In the genomic region with DNA sequence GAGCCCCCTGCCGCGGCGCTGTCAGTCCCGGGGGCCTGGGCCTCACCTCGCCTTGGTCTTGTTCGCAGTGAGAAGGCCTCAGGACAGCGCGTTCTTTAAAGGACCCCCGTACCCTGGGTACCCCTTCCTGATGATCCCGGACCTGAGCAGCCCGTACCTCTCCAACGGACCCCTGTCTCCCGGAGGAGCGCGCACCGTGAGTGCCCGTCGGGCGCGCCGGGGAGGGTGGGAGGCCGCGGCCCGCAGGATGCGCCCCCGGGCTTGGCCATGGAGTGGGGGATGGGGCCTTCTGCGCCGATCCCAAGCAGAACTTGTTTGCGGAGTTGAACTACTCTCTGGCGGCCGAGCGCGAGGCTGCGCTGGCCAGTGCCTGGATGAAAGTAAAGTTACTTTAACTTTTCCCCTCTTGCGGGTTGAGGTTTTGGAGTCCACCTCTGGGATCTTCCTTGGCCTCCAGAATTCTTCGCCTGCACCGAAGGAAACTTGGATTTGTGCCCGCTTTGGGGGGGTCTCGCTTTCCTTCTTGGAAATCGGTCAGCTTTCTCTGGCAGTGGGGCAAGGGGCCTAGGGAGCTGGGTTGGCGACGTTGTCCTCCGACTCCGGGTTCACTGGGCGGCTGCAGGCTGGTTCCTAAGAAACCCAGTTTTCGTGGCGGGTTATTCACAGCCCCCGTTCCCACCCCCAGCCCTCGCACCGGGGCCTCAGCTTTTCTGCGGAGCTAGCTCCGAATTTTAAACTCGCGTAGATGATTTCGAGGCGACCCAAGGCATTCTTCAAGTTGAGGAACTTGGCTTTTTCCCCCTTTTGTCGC, we compare ENCODE assay signal across 8 cellular contexts. TPM values are rescaled to one million over a fixed set of nuclear protein-coding genes. Genes with fewer than 3 reads are reported as not detected.
DNase-seq lines count a peak whose midpoint lies in the region; ATAC-seq, FAIRE-seq and TF ChIP-seq lines count a peak whose summit lies in the region.

No MANE protein-coding gene starts in this region.

- H3K36me3 ChIP-seq in HUES48 (ENCODE audit: control insufficient read depth, insufficient read depth, low read length) (peaks cover 32% of the 10 kb centered on the region), iPS-18a (ENCODE audit: control insufficient read depth, low read depth, low read length) (peaks cover 18% of the 10 kb centered on the region), small intestine (ENCODE audit: control insufficient read depth in 2 of 2, insufficient read depth in 2 of 2, low read length in 2 of 2) (no peaks in the 10 kb centered on the region)

- H3K9me3 ChIP-seq in HUES48 (ENCODE audit: control insufficient read depth, insufficient read depth, low read length) = no peaks in the 10 kb centered on the region
- no peaks in the 10 kb centered on the region for H3K9me3 ChIP-seq in iPS-18a (ENCODE audit: control insufficient read depth, low read depth, low read length)
- H3K9me3 ChIP-seq in small intestine (ENCODE audit: control insufficient read depth, low read depth) = no peaks in the 10 kb centered on the region

- FAIRE-seq in small intestine (lab: Jason Lieb, UNC) = no peak

- H3K4me3 ChIP-seq in HUES48 (ENCODE audit: low read depth, low read length) = peak overlapping the region; percentile 96
- H3K4me3 ChIP-seq in astrocyte of the cerebellum (ENCODE audit: low read depth, low read length) = peak overlapping the region; percentile 68
- H3K4me3 ChIP-seq in iPS-18a (ENCODE audit: low read length) = peak overlapping the region; percentile 91
- peak overlapping the region; percentile 62 to 68 for H3K4me3 ChIP-seq in small intestine (ENCODE audit: low read depth in 1 of 2, low read length in 2 of 2)

- peaks cover 38% of the 10 kb centered on the region for H3K4me1 ChIP-seq in HUES48 (ENCODE audit: control insufficient read depth, insufficient read depth, low read length)
- peaks cover 21% of the 10 kb centered on the region for H3K4me1 ChIP-seq in iPS-18a (ENCODE audit: control insufficient read depth, low read depth, low read length)
- H3K4me1 ChIP-seq in small intestine (ENCODE audit: control insufficient read depth in 2 of 2, insufficient read depth in 1 of 2, low read depth in 1 of 2, low read length in 1 of 2) = no peaks in the 10 kb centered on the region

- in situ Hi-C loops in astrocyte of the cerebellum (cut with HindIII; ENCODE audit: low sequenced_read_pairs) = no loop called here

- WGBS in small intestine, 3 donors = 9 to 10% (median 9%) methylated on average over 57 of the region's 57 CpGs

- DNase-seq in astrocyte of the cerebellum (ENCODE audit: low read depth) (peak; percentile 40), small intestine (no peak), kidney tubule cell (ENCODE audit: low spot score) (no peak), H4 (ENCODE audit: low spot score) (no peak)

- no peak for ATAC-seq in HG02973 (IDR thresholded peaks at IDR 0.05; ENCODE audit: unreplicated experiment)
- no peak for ATAC-seq in GM19467 (IDR thresholded peaks at IDR 0.05; ENCODE audit: unreplicated experiment)

- H3K9ac ChIP-seq in HUES48 (ENCODE audit: low read depth, low read length) (peak overlapping the region; percentile 88), iPS-18a (ENCODE audit: low read length) (peak overlapping the region; percentile 91)

- peaks cover 6% of the 10 kb centered on the region; the same call in 1 of the 2 replicates for H3K27me3 ChIP-seq in HUES48 (ENCODE audit: control insufficient read depth, insufficient read depth, low read length)
- H3K27me3 ChIP-seq in iPS-18a (ENCODE audit: control insufficient read depth, insufficient read depth, low read length) = peaks cover 15% of the 10 kb centered on the region
- H3K27me3 ChIP-seq in small intestine (ENCODE audit: control insufficient read depth in 2 of 2, insufficient read depth in 2 of 2, low read length in 2 of 2) = peaks cover 5 to 14% of the 10 kb centered on the region in 2 donors

- peak overlapping the region; percentile 100 for H3K27ac ChIP-seq in HUES48 (ENCODE audit: low read depth, low read length)
- H3K27ac ChIP-seq in iPS-18a (ENCODE audit: low read length) = peak overlapping the region; percentile 90
- H3K27ac ChIP-seq in small intestine (ENCODE audit: low read depth in 1 of 2, low read length in 1 of 2) = no peak overlapping the region

- TF ChIP-seq CTCF in astrocyte of the cerebellum (IDR thresholded peaks at IDR 0.05; ENCODE audit: low read depth, low read length, missing control alignments) = no peak

RNA-seq across cellular contexts. Expression of a gene that starts 1.3 kb away (rescaled TPM):
- polyA plus RNA-seq in small intestine = 1 to 10 TPM in 2 of 3 donors, under 1 TPM in 1; 0.45 to 4.6 (median 1.9) TPM
- 0.17 TPM in 1 of 2 replicates, not detected in the other for total RNA-seq in H4 (2014; rRNA removed; shearing (Covaris generic))

Comparison
In these comparisons a context has a peak if more than half of its experiments do, and no peak if none do; other contexts are left out.
1. H3K27ac ChIP-seq: peak in HUES48 (single experiment) and iPS-18a (single experiment); none in small intestine (0 of 2).
2. Peak in every context shown above with its lines, with median percentiles within 50 percentile points of each other: H3K4me3 ChIP-seq.